ENCODE assay signal across 13 cellular contexts in genomic region chr3:186476044-186476468, GRCh38.
DNase-seq lines count a peak whose midpoint lies in the region; ATAC-seq, FAIRE-seq and TF ChIP-seq lines count a peak whose summit lies in the region.
"Had no signal": no experiment of that assay in that cellular context is flagged by ENCODE, and none has a peak within 500 bp of the region (broad histone marks: within the 10 kb centered on the region; RNA-seq: fewer than 3 reads in every experiment).

No MANE protein-coding gene starts in this region.

- H3K4me3 Mint-ChIP-seq in type B pancreatic cell = no peak overlapping the region
- H3K4me3 Mint-ChIP-seq: immature natural killer cell had no signal

- no peaks in the 10 kb centered on the region for H3K79me2 ChIP-seq in HepG2 (ENCODE audit: insufficient read depth, low read length)

- peaks cover 0 to 5% (median 0%) of the 10 kb centered on the region in 4 donors for H3K4me1 ChIP-seq in right lobe of liver
- H3K4me1 ChIP-seq in HepG2 (ENCODE audit: insufficient read depth, low read length) = no peaks in the 10 kb centered on the region
- H3K4me1 ChIP-seq: SJCRH30 had no signal

- ATAC-seq in right lobe of liver = peak; percentile 61 to 93 (median 73)
- ATAC-seq in HepG2 = no peak
- no peak for ATAC-seq in HG03025 (IDR thresholded peaks at IDR 0.05; ENCODE audit: low FRiP score, unreplicated experiment)
- no peak for ATAC-seq in HG02970 (IDR thresholded peaks at IDR 0.05; ENCODE audit: low FRiP score, unreplicated experiment)

- no peak overlapping the region for H3K4me3 ChIP-seq in right lobe of liver
- no peak overlapping the region for H3K4me3 ChIP-seq in HepG2 (replicated peaks in 1 of 3; ENCODE audit: insufficient read depth in 1 of 3, low read depth in 2 of 3, low read length in 3 of 3)
- no peak overlapping the region for H3K4me3 ChIP-seq in bronchial epithelial cell (ENCODE audit: low read depth, low read length)
- H3K4me3 ChIP-seq: SJCRH30 had no signal

- H3K27me3 Mint-ChIP-seq in type B pancreatic cell = peaks cover 15% of the 10 kb centered on the region

- H2AFZ ChIP-seq in HepG2 (ENCODE audit: low read length) = no peak overlapping the region

- no peak overlapping the region for H3K9ac ChIP-seq in HepG2 (ENCODE audit: insufficient read depth, low read depth, low read length)

- no TSS peak for BruUV-seq in HepG2 (replicated peaks; lab: Mats Ljungman, UMichigan)

- TF ChIP-seq POLR2A in right lobe of liver (IDR thresholded peaks at IDR 0.05) = no peak
- no peak for TF ChIP-seq POLR2A in HepG2 (IDR thresholded peaks at IDR 0.05; ENCODE audit: insufficient read depth in 1 of 2, low read depth in 2 of 2, low read length in 2 of 2)

- FAIRE-seq in HepG2 (lab: Jason Lieb, UNC) (no peak), bronchial epithelial cell (lab: Jason Lieb, UNC) (no peak)

- H3K36me3 Mint-ChIP-seq in type B pancreatic cell = no peaks in the 10 kb centered on the region
- H3K36me3 Mint-ChIP-seq: immature natural killer cell had no signal

- CTCF ChIA-PET in HepG2 (lab: Yijun Ruan, JAX; ENCODE audit: low intra/inter-chr PET ratio, low total read pairs) = no interaction called here

- no peaks in the 10 kb centered on the region for H3K9me3 Mint-ChIP-seq in type B pancreatic cell
- H3K9me3 Mint-ChIP-seq: immature natural killer cell had no signal

- in situ Hi-C loops in HepG2 (cut with HindIII; ENCODE audit: extremely low pct_ligation_motif_present, low pct_unique_long_range_greater_than_20kb) = no loop called here
- in situ Hi-C loops in ACHN (cut with HindIII; ENCODE audit: low pct_ligation_motif_present, low pct_unique_long_range_greater_than_20kb, low sequenced_read_pairs) = no loop called here

- TF ChIP-seq RAD21 in HepG2 (CRISPR knock-in tag; IDR thresholded peaks at IDR 0.05) = no peak

- H3K36me3 ChIP-seq in right lobe of liver (no peaks in the 10 kb centered on the region), HepG2 (replicated peaks in 1 of 2; ENCODE audit: control insufficient read depth in 1 of 2, insufficient read depth in 2 of 2, low read length in 2 of 2) (no peaks in the 10 kb centered on the region), bronchial epithelial cell (ENCODE audit: control insufficient read depth, insufficient read depth, low read length) (no peaks in the 10 kb centered on the region)
- H3K36me3 ChIP-seq: brain microvascular endothelial cell, SJCRH30 had no signal

- TF ChIP-seq EP300 in HepG2 (IDR thresholded peaks at IDR 0.05; ENCODE audit: low read depth in 2 of 2, low read length in 2 of 2) = no peak
- no peak for TF ChIP-seq EP300 in HepG2 (CRISPR knock-in tag; IDR thresholded peaks at IDR 0.05; ENCODE audit: borderline replicate concordance)

- DNase-seq in right lobe of liver (peak; percentile 28 to 78 (median 65)), HepG2 (ENCODE audit: low spot score) (no peak), bronchial epithelial cell (ENCODE audit: low read depth) (peak; percentile 40), inferior parietal cortex (ENCODE audit: extremely low spot score) (peak; percentile 79), type B pancreatic cell (ENCODE audit: extremely low spot score, unreplicated experiment) (no peak), ACHN (no peak)
- DNase-seq: brain microvascular endothelial cell, DMS79, immature natural killer cell, NCI-H69, SJCRH30 had no signal

- H3K9me3 ChIP-seq in right lobe of liver (no peaks in the 10 kb centered on the region), HepG2 (ENCODE audit: low read length) (no peaks in the 10 kb centered on the region)
- H3K9me3 ChIP-seq: SJCRH30 had no signal

- H3K4me1 Mint-ChIP-seq in type B pancreatic cell (ENCODE audit: unreplicated experiment) = no peaks in the 10 kb centered on the region

- H3K27ac ChIP-seq in right lobe of liver (no peak overlapping the region), HepG2 (ENCODE audit: extremely low read length, insufficient read depth, low read length) (no peak overlapping the region)
- H3K27ac ChIP-seq: brain microvascular endothelial cell, SJCRH30 had no signal

- intact Hi-C loops in right lobe of liver (cut with DNase I) (no loop called here), HepG2 (cut with micrococcal nuclease; ENCODE audit: unreplicated experiment) (no loop called here)

- H3K4me2 ChIP-seq in HepG2 (ENCODE audit: low read depth, low read length) = no peak overlapping the region

- no peak for TF ChIP-seq CTCF in right lobe of liver (IDR thresholded peaks at IDR 0.05)
- TF ChIP-seq CTCF in HepG2 (CRISPR knock-in tag; IDR thresholded peaks at IDR 0.05) = no peak
- no peak for TF ChIP-seq CTCF in bronchial epithelial cell (IDR thresholded peaks at IDR 0.05; ENCODE audit: insufficient read depth, low read length, severe bottlenecking)
- TF ChIP-seq CTCF in type B pancreatic cell (conservative IDR thresholded peaks at IDR 0.05) = no peak

- H3K27ac Mint-ChIP-seq in type B pancreatic cell = peak overlapping the region; percentile 62
- H3K27ac Mint-ChIP-seq: immature natural killer cell had no signal

- WGBS in right lobe of liver (ENCODE audit: insufficient coverage, low coverage, low lambda C conversion rate, missing lambda C conversion rate) = 17% methylated on average over 3 of the region's 3 CpGs
- WGBS in HepG2 (ENCODE audit: low lambda C conversion rate) = 13% methylated on average over 3 of the region's 3 CpGs

- H3K27me3 ChIP-seq in right lobe of liver = no peaks in the 10 kb centered on the region
- H3K27me3 ChIP-seq in HepG2 (ENCODE audit: control insufficient read depth in 1 of 2, insufficient read depth in 2 of 2, low read length in 2 of 2) = peaks cover 3 to 16% of the 10 kb centered on the region in 2 experiments; a peak in 3 of 5 replicates
- H3K27me3 ChIP-seq in bronchial epithelial cell (ENCODE audit: control insufficient read depth, insufficient read depth, low read length) = peaks cover under 1% of the 10 kb centered on the region
- H3K27me3 ChIP-seq: SJCRH30 had no signal

- no peaks in the 10 kb centered on the region for H4K20me1 ChIP-seq in HepG2 (ENCODE audit: insufficient read depth, low read length)

- POLR2A ChIA-PET in HepG2 (lab: Yijun Ruan, JAX) = no interaction called here

TF ChIP-seq in HepG2, 621 proteins besides CTCF, POLR2A, EP300 and RAD21:
- TF ChIP-seq ZNF143 (CRISPR knock-in tag; IDR thresholded peaks at IDR 0.05) (no peak), ARID3A (IDR thresholded peaks at IDR 0.05; ENCODE audit: low read depth, low read length) (no peak), FOXP4 (CRISPR knock-in tag; IDR thresholded peaks at IDR 0.05) (no peak), ZNF232 (CRISPR knock-in tag; IDR thresholded peaks at IDR 0.05; ENCODE audit: borderline replicate concordance) (no peak), ZBTB3 (CRISPR knock-in tag; IDR thresholded peaks at IDR 0.05; ENCODE audit: borderline replicate concordance, low read depth) (no peak), TARDBP (CRISPR knock-in tag; IDR thresholded peaks at IDR 0.05) (no peak), CC2D1A (CRISPR knock-in tag; IDR thresholded peaks at IDR 0.05) (no peak), ZNF484 (CRISPR knock-in tag; IDR thresholded peaks at IDR 0.05; ENCODE audit: borderline replicate concordance, low read depth) (no peak)

Comparison
In these comparisons a context has a peak if more than half of its experiments do, and no peak if none do; other contexts are left out.
1. ATAC-seq: peak in right lobe of liver (4 of 4); none in HepG2 (single experiment), HG03025 (single experiment) and HG02970 (single experiment).
2. DNase-seq: peak in right lobe of liver (3 of 3), bronchial epithelial cell (single experiment) and inferior parietal cortex (single experiment); none in HepG2 (single experiment), type B pancreatic cell (single experiment) and ACHN (single experiment).